ENCODE assay signal across 1 cellular context in the genomic region with DNA sequence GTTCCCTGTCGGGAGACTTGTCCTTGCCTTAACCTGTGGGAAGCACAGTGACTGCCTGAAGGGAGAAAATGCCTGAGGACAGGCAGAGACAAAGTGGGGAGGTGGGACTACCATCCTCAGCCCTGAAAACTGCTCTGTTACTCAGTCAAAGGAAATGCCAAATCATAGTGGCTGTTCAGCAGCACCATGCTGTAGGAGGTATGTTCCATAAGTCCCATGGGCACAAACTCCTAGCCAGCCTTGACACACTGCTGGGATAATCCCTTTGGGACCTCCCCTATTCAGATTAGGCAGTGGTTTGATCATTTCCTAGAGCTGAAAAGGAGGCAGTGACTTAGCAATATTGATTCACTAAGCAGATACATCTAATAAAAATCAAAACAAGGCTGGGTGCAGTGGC.
TF ChIP-seq lines count a peak whose summit lies in the region.

No MANE protein-coding gene starts in this region.

TF ChIP-seq in GM23338, 12 proteins besides CTCF, POLR2A, EP300 and RAD21 (continued from another document):
- TF ChIP-seq, protein P1, sequence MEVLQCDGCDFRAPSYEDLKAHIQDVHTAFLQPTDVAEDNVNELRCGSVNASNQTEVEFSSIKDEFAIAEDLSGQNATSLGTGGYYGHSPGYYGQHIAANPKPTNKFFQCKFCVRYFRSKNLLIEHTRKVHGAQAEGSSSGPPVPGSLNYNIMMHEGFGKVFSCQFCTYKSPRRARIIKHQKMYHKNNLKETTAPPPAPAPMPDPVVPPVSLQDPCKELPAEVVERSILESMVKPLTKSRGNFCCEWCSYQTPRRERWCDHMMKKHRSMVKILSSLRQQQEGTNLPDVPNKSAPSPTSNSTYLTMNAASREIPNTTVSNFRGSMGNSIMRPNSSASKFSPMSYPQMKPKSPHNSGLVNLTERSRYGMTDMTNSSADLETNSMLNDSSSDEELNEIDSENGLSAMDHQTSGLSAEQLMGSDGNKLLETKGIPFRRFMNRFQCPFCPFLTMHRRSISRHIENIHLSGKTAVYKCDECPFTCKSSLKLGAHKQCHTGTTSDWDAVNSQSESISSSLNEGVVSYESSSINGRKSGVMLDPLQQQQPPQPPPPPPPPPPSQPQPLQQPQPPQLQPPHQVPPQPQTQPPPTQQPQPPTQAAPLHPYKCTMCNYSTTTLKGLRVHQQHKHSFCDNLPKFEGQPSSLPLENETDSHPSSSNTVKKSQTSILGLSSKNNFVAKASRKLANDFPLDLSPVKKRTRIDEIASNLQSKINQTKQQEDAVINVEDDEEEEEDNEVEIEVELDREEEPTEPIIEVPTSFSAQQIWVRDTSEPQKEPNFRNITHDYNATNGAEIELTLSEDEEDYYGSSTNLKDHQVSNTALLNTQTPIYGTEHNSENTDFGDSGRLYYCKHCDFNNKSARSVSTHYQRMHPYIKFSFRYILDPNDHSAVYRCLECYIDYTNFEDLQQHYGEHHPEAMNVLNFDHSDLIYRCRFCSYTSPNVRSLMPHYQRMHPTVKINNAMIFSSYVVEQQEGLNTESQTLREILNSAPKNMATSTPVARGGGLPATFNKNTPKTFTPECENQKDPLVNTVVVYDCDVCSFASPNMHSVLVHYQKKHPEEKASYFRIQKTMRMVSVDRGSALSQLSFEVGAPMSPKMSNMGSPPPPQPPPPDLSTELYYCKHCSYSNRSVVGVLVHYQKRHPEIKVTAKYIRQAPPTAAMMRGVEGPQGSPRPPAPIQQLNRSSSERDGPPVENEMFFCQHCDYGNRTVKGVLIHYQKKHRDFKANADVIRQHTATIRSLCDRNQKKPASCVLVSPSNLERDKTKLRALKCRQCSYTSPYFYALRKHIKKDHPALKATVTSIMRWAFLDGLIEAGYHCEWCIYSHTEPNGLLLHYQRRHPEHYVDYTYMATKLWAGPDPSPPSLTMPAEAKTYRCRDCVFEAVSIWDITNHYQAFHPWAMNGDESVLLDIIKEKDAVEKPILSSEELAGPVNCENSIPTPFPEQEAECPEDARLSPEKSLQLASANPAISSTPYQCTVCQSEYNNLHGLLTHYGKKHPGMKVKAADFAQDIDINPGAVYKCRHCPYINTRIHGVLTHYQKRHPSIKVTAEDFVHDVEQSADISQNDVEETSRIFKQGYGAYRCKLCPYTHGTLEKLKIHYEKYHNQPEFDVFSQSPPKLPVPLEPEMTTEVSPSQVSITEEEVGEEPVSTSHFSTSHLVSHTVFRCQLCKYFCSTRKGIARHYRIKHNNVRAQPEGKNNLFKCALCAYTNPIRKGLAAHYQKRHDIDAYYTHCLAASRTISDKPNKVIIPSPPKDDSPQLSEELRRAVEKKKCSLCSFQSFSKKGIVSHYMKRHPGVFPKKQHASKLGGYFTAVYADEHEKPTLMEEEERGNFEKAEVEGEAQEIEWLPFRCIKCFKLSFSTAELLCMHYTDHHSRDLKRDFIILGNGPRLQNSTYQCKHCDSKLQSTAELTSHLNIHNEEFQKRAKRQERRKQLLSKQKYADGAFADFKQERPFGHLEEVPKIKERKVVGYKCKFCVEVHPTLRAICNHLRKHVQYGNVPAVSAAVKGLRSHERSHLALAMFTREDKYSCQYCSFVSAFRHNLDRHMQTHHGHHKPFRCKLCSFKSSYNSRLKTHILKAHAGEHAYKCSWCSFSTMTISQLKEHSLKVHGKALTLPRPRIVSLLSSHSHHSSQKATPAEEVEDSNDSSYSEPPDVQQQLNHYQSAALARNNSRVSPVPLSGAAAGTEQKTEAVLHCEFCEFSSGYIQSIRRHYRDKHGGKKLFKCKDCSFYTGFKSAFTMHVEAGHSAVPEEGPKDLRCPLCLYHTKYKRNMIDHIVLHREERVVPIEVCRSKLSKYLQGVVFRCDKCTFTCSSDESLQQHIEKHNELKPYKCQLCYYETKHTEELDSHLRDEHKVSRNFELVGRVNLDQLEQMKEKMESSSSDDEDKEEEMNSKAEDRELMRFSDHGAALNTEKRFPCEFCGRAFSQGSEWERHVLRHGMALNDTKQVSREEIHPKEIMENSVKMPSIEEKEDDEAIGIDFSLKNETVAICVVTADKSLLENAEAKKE (CRISPR knock-in tag; IDR thresholded peaks at IDR 0.05) = no peak
- TF ChIP-seq NANOG (IDR thresholded peaks at IDR 0.05; ENCODE audit: borderline replicate concordance) = no peak
- no peak for TF ChIP-seq EZH2phosphoT487 (IDR thresholded peaks at IDR 0.05; ENCODE audit: unreplicated experiment)
- no peak for TF ChIP-seq ZNF114 (CRISPR knock-in tag; IDR thresholded peaks at IDR 0.05)
